Comparison of ENCODE assay signal across 1 cellular context in genomic region chr1:156492591-156493080, GRCh38.
TF ChIP-seq lines count a peak whose summit lies in the region.

No MANE protein-coding gene starts in this region.

TF ChIP-seq in GM12878, 131 proteins besides CTCF, POLR2A, EP300 and RAD21 (continued from another document):
- TF ChIP-seq CHD2 (IDR thresholded peaks at IDR 0.05; ENCODE audit: borderline replicate concordance, low read depth, low read length) (peak; percentile 75; the same call in 1 of the 2 replicates), ESRRA (IDR thresholded peaks at IDR 0.05; ENCODE audit: low read length) (no peak), IRF3 (IDR thresholded peaks at IDR 0.05) (no peak), HDGF (IDR thresholded peaks at IDR 0.05) (no peak), EGR1 (IDR thresholded peaks at IDR 0.05; ENCODE audit: borderline replicate concordance in 1 of 2, low read depth in 2 of 2, low read length in 2 of 2) (peak in 1 of 2 experiments; percentile 69; a peak in 1 of 3 replicates), STAT3 (IDR thresholded peaks at IDR 0.05; ENCODE audit: low read depth, low read length) (no peak), NFYA (IDR thresholded peaks at IDR 0.05; ENCODE audit: borderline replicate concordance, low read depth, low read length) (no peak), CREM (IDR thresholded peaks at IDR 0.05; ENCODE audit: low read depth) (peak; percentile 71; the same call in 1 of the 2 replicates), MTA2 (IDR thresholded peaks at IDR 0.05; ENCODE audit: low read depth) (peak; percentile 66; the same call in 1 of the 2 replicates)
